10 cellular contexts compared by ENCODE assay signal in genomic region chr3:20125912-20126311, GRCh38.
DNase-seq lines count a peak whose midpoint lies in the region; ATAC-seq and TF ChIP-seq lines count a peak whose summit lies in the region.
"Had no signal": no experiment of that assay in that cellular context is flagged by ENCODE, and none has a peak within 500 bp of the region (broad histone marks: within the 10 kb centered on the region; RNA-seq: fewer than 3 reads in every experiment).

No MANE protein-coding gene starts in this region.

- H3K27ac ChIP-seq in lower lobe of right lung: no peak overlapping the region
- H3K27ac ChIP-seq: SJSA1 had no signal

- H3K4me3 ChIP-seq in lower lobe of right lung: no peak overlapping the region
- H3K4me3 ChIP-seq: lung, SJSA1 had no signal

- H3K36me3 Mint-ChIP-seq in IgD-negative memory B cell: peaks cover 19% of the 10 kb centered on the region

- no peaks in the 10 kb centered on the region for H3K27me3 ChIP-seq in lower lobe of right lung (ENCODE audit: low read depth)
- H3K27me3 ChIP-seq: SJSA1 had no signal

- H3K4me1 ChIP-seq in lower lobe of right lung: no peaks in the 10 kb centered on the region
- H3K4me1 ChIP-seq: SJSA1 had no signal

- H3K9me3 ChIP-seq in lower lobe of right lung: no peaks in the 10 kb centered on the region
- H3K9me3 ChIP-seq: SJSA1 had no signal

- peak; percentile 99 for ATAC-seq in GM18508 (IDR thresholded peaks at IDR 0.05; ENCODE audit: insufficient read depth, unreplicated experiment)
- ATAC-seq in GM21737 (IDR thresholded peaks at IDR 0.05; ENCODE audit: unreplicated experiment): peak; percentile 99
- ATAC-seq in lower lobe of right lung: peak; percentile 62 to 67

- peak overlapping the region; percentile 94 to 99 (median 98) for H3K27ac Mint-ChIP-seq in IgD-negative memory B cell

- H3K9me3 Mint-ChIP-seq in IgD-negative memory B cell: peaks cover 0 to 1% (median 0%) of the 10 kb centered on the region in 3 donors

- DNase-seq in lower lobe of right lung: no peak
- DNase-seq in stimulated activated naive CD4-positive, alpha-beta T cell (lab: John Stamatoyannopoulos, UW): no peak
- no peak for DNase-seq in NCI-H2227 treated with DMSO at 0.1 percent for 48 hours (lab: John Stamatoyannopoulos, UW)
- no peak for DNase-seq in NCI-H446 (lab: John Stamatoyannopoulos, UW)
- no peak for DNase-seq in stimulated activated CD4-positive, alpha-beta T cell treated with anti-CD3 and anti-CD28 coated beads, Interleukin-15, amount 100 ng/mL, for 24 hours

- H3K27me3 Mint-ChIP-seq in IgD-negative memory B cell: no peaks in the 10 kb centered on the region

- peaks cover 42% of the 10 kb centered on the region for H3K36me3 ChIP-seq in lower lobe of right lung
- H3K36me3 ChIP-seq: SJSA1 had no signal

- peaks cover 19 to 21% (median 20%) of the 10 kb centered on the region in 3 donors for H3K4me1 Mint-ChIP-seq in IgD-negative memory B cell

- intact Hi-C loops in lower lobe of right lung (cut with DNase I): no loop called here

- peak overlapping the region; percentile 68 to 87 (median 72) for H3K4me3 Mint-ChIP-seq in IgD-negative memory B cell

- TF ChIP-seq CTCF in lower lobe of right lung (IDR thresholded peaks at IDR 0.05): no peak
